In the genomic region with DNA sequence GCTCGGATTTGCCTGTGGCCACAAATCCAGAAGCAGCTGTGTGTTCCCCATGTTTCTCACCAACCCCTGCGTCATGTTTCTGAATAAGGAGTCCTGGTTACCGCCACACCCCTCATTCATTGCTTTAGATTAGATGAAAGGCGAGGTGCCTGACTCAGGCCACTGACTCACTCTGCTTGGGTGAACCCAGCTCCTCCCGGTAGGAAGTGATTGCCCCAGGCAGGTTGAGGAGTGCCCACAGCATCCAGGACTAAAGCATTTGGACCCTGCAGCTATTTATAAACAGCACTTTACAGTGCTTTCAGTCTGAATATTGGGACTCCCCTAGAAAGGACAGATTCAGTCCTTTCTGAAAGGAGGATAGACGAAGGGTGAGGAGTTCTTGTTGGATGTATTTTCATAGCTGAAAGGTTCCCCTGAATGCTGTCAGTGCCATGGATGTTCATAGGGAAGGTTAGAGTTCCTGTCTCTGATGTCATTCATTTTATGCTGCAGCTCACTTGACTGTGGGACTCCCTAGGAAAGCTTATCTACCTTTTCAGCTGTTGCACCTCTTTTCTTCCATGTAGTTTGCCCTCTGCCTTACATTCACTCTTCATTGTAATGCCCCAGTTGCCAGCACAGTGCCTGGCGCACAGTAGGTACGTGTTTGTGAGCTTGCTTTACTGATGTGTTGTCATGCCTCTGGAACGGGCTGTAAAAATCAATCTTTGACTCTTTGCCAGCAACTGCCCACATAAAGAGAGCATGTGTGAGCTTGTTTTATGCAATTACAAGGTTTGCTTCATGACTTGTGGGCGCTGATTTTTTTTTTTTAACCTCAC, we compare ENCODE assay signal across 1 cellular context.
A peak's percentile ranks its signal among the peaks of the same experiment; 100 is the strongest.
TF ChIP-seq lines count a peak whose summit lies in the region.

No MANE protein-coding gene starts in this region.

TF ChIP-seq in HEK293, 187 proteins besides CTCF, POLR2A, EP300 and RAD21 (continued from another document and continues in another):
- TF ChIP-seq, protein P1, sequence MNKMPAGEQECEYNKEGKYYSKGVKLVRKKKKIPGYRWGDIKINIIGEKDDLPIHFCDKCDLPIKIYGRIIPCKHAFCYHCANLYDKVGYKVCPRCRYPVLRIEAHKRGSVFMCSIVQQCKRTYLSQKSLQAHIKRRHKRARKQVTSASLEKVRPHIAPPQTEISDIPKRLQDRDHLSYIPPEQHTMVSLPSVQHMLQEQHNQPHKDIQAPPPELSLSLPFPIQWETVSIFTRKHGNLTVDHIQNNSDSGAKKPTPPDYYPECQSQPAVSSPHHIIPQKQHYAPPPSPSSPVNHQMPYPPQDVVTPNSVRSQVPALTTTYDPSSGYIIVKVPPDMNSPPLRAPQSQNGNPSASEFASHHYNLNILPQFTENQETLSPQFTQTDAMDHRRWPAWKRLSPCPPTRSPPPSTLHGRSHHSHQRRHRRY (tag by site-specific recombination; IDR thresholded peaks at IDR 0.05) = no peak
- TF ChIP-seq ZNF266 (tag by site-specific recombination; IDR thresholded peaks at IDR 0.05; ENCODE audit: low read depth) = no peak
- peak; percentile 13; the same call in 1 of the 2 replicates for TF ChIP-seq ZBTB20 (tag by site-specific recombination; IDR thresholded peaks at IDR 0.05)
- TF ChIP-seq ZNF184 (tag by site-specific recombination; IDR thresholded peaks at IDR 0.05) = no peak
- TF ChIP-seq ZFP41 (tag by site-specific recombination; IDR thresholded peaks at IDR 0.05; ENCODE audit: borderline replicate concordance) = no peak
- no peak for TF ChIP-seq ZFP3 (tag by site-specific recombination; IDR thresholded peaks at IDR 0.05; ENCODE audit: low read depth)
- TF ChIP-seq ZFP37 (tag by site-specific recombination; IDR thresholded peaks at IDR 0.05) = no peak
- no peak for TF ChIP-seq ZNF146 (tag by site-specific recombination; IDR thresholded peaks at IDR 0.05)
- no peak for TF ChIP-seq ZNF548 (tag by site-specific recombination; IDR thresholded peaks at IDR 0.05)
- TF ChIP-seq ZNF561 (tag by site-specific recombination; IDR thresholded peaks at IDR 0.05; ENCODE audit: borderline replicate concordance) = no peak
- TF ChIP-seq ZNF544 (tag by site-specific recombination; IDR thresholded peaks at IDR 0.05) = no peak
- TF ChIP-seq ZNF654 (tag by site-specific recombination; IDR thresholded peaks at IDR 0.05; ENCODE audit: low read depth) = no peak
- TF ChIP-seq SP7 (tag by site-specific recombination; IDR thresholded peaks at IDR 0.05) = peak; percentile 75
- no peak for TF ChIP-seq RBAK (tag by site-specific recombination; IDR thresholded peaks at IDR 0.05)
- no peak for TF ChIP-seq ZNF23 (tag by site-specific recombination; IDR thresholded peaks at IDR 0.05; ENCODE audit: borderline replicate concordance)
- no peak for TF ChIP-seq ZBTB26 (tag by site-specific recombination; optimal IDR thresholded peaks at IDR 0.05)
- no peak for TF ChIP-seq ZNF747 (tag by site-specific recombination; IDR thresholded peaks at IDR 0.05)
- no peak for TF ChIP-seq ZNF707 (tag by site-specific recombination; IDR thresholded peaks at IDR 0.05)
- no peak for TF ChIP-seq ZNF37A (tag by site-specific recombination; IDR thresholded peaks at IDR 0.05)
- no peak for TF ChIP-seq ZNF621 (tag by site-specific recombination; IDR thresholded peaks at IDR 0.05)
- no peak for TF ChIP-seq ZNF211 (tag by site-specific recombination; IDR thresholded peaks at IDR 0.05; ENCODE audit: low read depth)
- TF ChIP-seq ZNF658 (tag by site-specific recombination; IDR thresholded peaks at IDR 0.05) = no peak
- TF ChIP-seq, protein P2, sequence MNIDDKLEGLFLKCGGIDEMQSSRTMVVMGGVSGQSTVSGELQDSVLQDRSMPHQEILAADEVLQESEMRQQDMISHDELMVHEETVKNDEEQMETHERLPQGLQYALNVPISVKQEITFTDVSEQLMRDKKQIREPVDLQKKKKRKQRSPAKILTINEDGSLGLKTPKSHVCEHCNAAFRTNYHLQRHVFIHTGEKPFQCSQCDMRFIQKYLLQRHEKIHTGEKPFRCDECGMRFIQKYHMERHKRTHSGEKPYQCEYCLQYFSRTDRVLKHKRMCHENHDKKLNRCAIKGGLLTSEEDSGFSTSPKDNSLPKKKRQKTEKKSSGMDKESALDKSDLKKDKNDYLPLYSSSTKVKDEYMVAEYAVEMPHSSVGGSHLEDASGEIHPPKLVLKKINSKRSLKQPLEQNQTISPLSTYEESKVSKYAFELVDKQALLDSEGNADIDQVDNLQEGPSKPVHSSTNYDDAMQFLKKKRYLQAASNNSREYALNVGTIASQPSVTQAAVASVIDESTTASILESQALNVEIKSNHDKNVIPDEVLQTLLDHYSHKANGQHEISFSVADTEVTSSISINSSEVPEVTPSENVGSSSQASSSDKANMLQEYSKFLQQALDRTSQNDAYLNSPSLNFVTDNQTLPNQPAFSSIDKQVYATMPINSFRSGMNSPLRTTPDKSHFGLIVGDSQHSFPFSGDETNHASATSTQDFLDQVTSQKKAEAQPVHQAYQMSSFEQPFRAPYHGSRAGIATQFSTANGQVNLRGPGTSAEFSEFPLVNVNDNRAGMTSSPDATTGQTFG (tag by site-specific recombination; IDR thresholded peaks at IDR 0.05; ENCODE audit: borderline replicate concordance) = no peak
- 0 out of 2 replicates have a peak, but pooled peaks have one; percentile 10 for TF ChIP-seq ZNF639 (tag by site-specific recombination; IDR thresholded peaks at IDR 0.05)
- TF ChIP-seq SP3 (tag by site-specific recombination; IDR thresholded peaks at IDR 0.05) = no peak
- no peak for TF ChIP-seq ZNF302 (tag by site-specific recombination; IDR thresholded peaks at IDR 0.05; ENCODE audit: low read depth)
- no peak for TF ChIP-seq GLIS1 (tag by site-specific recombination; IDR thresholded peaks at IDR 0.05)
- no peak for TF ChIP-seq ZNF792 (tag by site-specific recombination; IDR thresholded peaks at IDR 0.05)
- TF ChIP-seq ZNF600 (tag by site-specific recombination; IDR thresholded peaks at IDR 0.05) = peak; percentile 60; the same call in 1 of the 2 replicates
- TF ChIP-seq, protein P3, sequence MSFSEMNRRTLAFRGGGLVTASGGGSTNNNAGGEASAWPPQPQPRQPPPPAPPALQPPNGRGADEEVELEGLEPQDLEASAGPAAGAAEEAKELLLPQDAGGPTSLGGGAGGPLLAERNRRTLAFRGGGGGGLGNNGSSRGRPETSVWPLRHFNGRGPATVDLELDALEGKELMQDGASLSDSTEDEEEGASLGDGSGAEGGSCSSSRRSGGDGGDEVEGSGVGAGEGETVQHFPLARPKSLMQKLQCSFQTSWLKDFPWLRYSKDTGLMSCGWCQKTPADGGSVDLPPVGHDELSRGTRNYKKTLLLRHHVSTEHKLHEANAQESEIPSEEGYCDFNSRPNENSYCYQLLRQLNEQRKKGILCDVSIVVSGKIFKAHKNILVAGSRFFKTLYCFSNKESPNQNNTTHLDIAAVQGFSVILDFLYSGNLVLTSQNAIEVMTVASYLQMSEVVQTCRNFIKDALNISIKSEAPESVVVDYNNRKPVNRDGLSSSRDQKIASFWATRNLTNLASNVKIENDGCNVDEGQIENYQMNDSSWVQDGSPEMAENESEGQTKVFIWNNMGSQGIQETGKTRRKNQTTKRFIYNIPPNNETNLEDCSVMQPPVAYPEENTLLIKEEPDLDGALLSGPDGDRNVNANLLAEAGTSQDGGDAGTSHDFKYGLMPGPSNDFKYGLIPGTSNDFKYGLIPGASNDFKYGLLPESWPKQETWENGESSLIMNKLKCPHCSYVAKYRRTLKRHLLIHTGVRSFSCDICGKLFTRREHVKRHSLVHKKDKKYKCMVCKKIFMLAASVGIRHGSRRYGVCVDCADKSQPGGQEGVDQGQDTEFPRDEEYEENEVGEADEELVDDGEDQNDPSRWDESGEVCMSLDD (tag by site-specific recombination; IDR thresholded peaks at IDR 0.05) = no peak
- no peak for TF ChIP-seq ZNF10 (tag by site-specific recombination; IDR thresholded peaks at IDR 0.05)
- no peak for TF ChIP-seq KLF7 (tag by site-specific recombination; IDR thresholded peaks at IDR 0.05; ENCODE audit: borderline replicate concordance)
- no peak for TF ChIP-seq BCL11A (tag by site-specific recombination; IDR thresholded peaks at IDR 0.05; ENCODE audit: low read depth)
- TF ChIP-seq ZNF394 (tag by site-specific recombination; IDR thresholded peaks at IDR 0.05; ENCODE audit: borderline replicate concordance) = peak; percentile 58; the same call in 1 of the 2 replicates
- TF ChIP-seq ZNF596 (tag by site-specific recombination; IDR thresholded peaks at IDR 0.05) = no peak
- no peak for TF ChIP-seq ZNF169 (tag by site-specific recombination; IDR thresholded peaks at IDR 0.05)
- peak; percentile 55; the same call in 1 of the 2 replicates for TF ChIP-seq ZBTB17 (tag by site-specific recombination; IDR thresholded peaks at IDR 0.05)
- no peak for TF ChIP-seq MEIS1 (CRISPR knock-in tag; IDR thresholded peaks at IDR 0.05; ENCODE audit: borderline replicate concordance)
- TF ChIP-seq ZNF433 (tag by site-specific recombination; IDR thresholded peaks at IDR 0.05; ENCODE audit: low read depth) = no peak
- peak; percentile 87 for TF ChIP-seq KLF10 (tag by site-specific recombination; IDR thresholded peaks at IDR 0.05)
- TF ChIP-seq ZNF777 (tag by site-specific recombination; IDR thresholded peaks at IDR 0.05; ENCODE audit: borderline replicate concordance) = no peak
- TF ChIP-seq, protein P4, sequence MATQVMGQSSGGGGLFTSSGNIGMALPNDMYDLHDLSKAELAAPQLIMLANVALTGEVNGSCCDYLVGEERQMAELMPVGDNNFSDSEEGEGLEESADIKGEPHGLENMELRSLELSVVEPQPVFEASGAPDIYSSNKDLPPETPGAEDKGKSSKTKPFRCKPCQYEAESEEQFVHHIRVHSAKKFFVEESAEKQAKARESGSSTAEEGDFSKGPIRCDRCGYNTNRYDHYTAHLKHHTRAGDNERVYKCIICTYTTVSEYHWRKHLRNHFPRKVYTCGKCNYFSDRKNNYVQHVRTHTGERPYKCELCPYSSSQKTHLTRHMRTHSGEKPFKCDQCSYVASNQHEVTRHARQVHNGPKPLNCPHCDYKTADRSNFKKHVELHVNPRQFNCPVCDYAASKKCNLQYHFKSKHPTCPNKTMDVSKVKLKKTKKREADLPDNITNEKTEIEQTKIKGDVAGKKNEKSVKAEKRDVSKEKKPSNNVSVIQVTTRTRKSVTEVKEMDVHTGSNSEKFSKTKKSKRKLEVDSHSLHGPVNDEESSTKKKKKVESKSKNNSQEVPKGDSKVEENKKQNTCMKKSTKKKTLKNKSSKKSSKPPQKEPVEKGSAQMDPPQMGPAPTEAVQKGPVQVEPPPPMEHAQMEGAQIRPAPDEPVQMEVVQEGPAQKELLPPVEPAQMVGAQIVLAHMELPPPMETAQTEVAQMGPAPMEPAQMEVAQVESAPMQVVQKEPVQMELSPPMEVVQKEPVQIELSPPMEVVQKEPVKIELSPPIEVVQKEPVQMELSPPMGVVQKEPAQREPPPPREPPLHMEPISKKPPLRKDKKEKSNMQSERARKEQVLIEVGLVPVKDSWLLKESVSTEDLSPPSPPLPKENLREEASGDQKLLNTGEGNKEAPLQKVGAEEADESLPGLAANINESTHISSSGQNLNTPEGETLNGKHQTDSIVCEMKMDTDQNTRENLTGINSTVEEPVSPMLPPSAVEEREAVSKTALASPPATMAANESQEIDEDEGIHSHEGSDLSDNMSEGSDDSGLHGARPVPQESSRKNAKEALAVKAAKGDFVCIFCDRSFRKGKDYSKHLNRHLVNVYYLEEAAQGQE (tag by site-specific recombination; IDR thresholded peaks at IDR 0.05) = no peak
- TF ChIP-seq ZNF26 (tag by site-specific recombination; IDR thresholded peaks at IDR 0.05) = no peak
- no peak for TF ChIP-seq ZNF138 (tag by site-specific recombination; IDR thresholded peaks at IDR 0.05; ENCODE audit: borderline replicate concordance)
- no peak for TF ChIP-seq ZNF670 (tag by site-specific recombination; IDR thresholded peaks at IDR 0.05; ENCODE audit: low read depth)
- no peak for TF ChIP-seq ZNF704 (tag by site-specific recombination; IDR thresholded peaks at IDR 0.05)
- TF ChIP-seq SALL2 (tag by site-specific recombination; IDR thresholded peaks at IDR 0.05; ENCODE audit: borderline replicate concordance) = no peak
